Comparison of ENCODE assay signal across 11 cellular contexts in the genomic region with DNA sequence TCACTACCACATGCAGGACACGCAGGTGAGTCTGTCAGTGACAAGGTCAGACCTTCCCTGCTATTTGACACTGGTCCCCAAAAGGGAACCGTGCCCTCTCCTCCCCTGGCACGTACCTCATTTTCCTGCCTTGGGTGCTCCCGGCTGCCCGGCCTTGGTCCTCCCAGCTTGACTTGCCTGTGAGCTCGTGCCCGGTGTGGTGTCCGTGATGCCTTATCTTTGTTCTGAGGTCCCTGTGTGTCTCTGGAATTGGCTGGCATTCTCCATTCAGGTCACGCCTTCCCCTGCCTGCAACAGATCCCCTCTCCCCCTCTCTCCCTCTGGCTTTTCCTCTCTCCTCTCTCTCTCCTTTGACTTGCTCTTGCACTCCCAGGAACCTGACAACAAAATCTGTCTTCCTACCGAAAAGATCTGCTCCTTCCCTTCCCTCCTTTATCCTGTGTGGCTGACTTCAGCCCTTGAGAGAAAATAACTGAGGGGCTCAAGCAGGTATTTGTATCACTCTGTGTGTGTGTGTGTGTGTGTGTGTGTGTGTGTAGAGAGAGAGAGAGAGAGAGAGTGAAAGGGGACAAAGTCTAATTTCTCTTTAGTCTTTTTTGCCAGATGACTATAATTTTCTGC. TPM values are rescaled to one million over a fixed set of nuclear protein-coding genes. Genes with fewer than 3 reads are reported as not detected.
A peak's percentile ranks its signal among the peaks of the same experiment; 100 is the strongest.
DNase-seq lines count a peak whose midpoint lies in the region; TF ChIP-seq lines count a peak whose summit lies in the region.
"Had no signal": no experiment of that assay in that cellular context is flagged by ENCODE, and none has a peak within 500 bp of the region (broad histone marks: within the 10 kb centered on the region; RNA-seq: fewer than 3 reads in every experiment).

A gene with protein sequence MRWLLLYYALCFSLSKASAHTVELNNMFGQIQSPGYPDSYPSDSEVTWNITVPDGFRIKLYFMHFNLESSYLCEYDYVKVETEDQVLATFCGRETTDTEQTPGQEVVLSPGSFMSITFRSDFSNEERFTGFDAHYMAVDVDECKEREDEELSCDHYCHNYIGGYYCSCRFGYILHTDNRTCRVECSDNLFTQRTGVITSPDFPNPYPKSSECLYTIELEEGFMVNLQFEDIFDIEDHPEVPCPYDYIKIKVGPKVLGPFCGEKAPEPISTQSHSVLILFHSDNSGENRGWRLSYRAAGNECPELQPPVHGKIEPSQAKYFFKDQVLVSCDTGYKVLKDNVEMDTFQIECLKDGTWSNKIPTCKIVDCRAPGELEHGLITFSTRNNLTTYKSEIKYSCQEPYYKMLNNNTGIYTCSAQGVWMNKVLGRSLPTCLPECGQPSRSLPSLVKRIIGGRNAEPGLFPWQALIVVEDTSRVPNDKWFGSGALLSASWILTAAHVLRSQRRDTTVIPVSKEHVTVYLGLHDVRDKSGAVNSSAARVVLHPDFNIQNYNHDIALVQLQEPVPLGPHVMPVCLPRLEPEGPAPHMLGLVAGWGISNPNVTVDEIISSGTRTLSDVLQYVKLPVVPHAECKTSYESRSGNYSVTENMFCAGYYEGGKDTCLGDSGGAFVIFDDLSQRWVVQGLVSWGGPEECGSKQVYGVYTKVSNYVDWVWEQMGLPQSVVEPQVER (minus strand): TSS at position 226 of the 621 bp plus-strand sequence. CDS start 105 bp downstream, at position 121.

- H3K36me3 Mint-ChIP-seq in T-helper 2 cell treated with Interferon-gamma antibody and Interleukin-4, amounts not matched to agents 5 μg/mL and 100 μg/mL, for 36 hours (ENCODE audit: low read depth) = no peaks in the 10 kb centered on the region
- H3K36me3 Mint-ChIP-seq: activated naive CD8-positive, alpha-beta T cell had no signal

- H3K27ac Mint-ChIP-seq in T-helper 2 cell treated with Interferon-gamma antibody and Interleukin-4, amounts not matched to agents 5 μg/mL and 100 μg/mL, for 36 hours = no peak within 1 kb of the TSS
- H3K27ac Mint-ChIP-seq: activated naive CD8-positive, alpha-beta T cell had no signal

- DNase-seq in H4 (ENCODE audit: low spot score) (peak; percentile 22), dorsolateral prefrontal cortex (no peak), left kidney (ENCODE audit: low read depth, low spot score) (peak; percentile 84), skeletal muscle cell (ENCODE audit: low read depth) (no peak), NCI-H1105 (lab: John Stamatoyannopoulos, UW) (no peak), Peyer's patch (no peak)
- DNase-seq in T-helper 2 cell treated with Interferon-gamma antibody and Interleukin-4, amounts not matched to agents 5 μg/mL and 100 μg/mL, for 36 hours (ENCODE audit: low spot score) = no peak
- DNase-seq in effector memory CD4-positive, alpha-beta T cell = no peak
- DNase-seq: DMS79 treated with DMSO at 0.1 percent for 48 hours had no signal

- H3K27me3 ChIP-seq in dorsolateral prefrontal cortex (peaks cover 0 to 3% (median 0%) of the 10 kb centered on the region in 45 donors), Peyer's patch (no peaks in the 10 kb centered on the region)
- no peaks in the 10 kb centered on the region for H3K27me3 ChIP-seq in effector memory CD4-positive, alpha-beta T cell (replicated peaks; ENCODE audit: control insufficient read depth, insufficient read depth, low read length, poor library complexity, severe bottlenecking)

- TF ChIP-seq POLR2A in Peyer's patch (IDR thresholded peaks at IDR 0.05) = no peak

- intact Hi-C loops in dorsolateral prefrontal cortex (cut with DNase I) = no loop called here

- TF ChIP-seq CTCF in dorsolateral prefrontal cortex (IDR thresholded peaks at IDR 0.05 in 54 of 56, conservative IDR thresholded peaks at IDR 0.05 in 2 of 56; ENCODE audit: low read depth in 1 of 56, partially characterized antibody in 56 of 56) (no peak), Peyer's patch (IDR thresholded peaks at IDR 0.05) (no peak)

- H3K4me3 Mint-ChIP-seq in T-helper 2 cell treated with Interferon-gamma antibody and Interleukin-4, amounts not matched to agents 5 μg/mL and 100 μg/mL, for 36 hours = no peak within 1 kb of the TSS
- H3K4me3 Mint-ChIP-seq: activated naive CD8-positive, alpha-beta T cell had no signal

- H3K27ac ChIP-seq in dorsolateral prefrontal cortex (peak within 1 kb of the TSS in 31 of 59 donors; percentile 2 to 76 (median 48)), Peyer's patch (peak within 1 kb of the TSS in 2 of 4 donors; percentile 3 to 34)
- no peak within 1 kb of the TSS for H3K27ac ChIP-seq in effector memory CD4-positive, alpha-beta T cell (ENCODE audit: insufficient read depth, low read length, poor library complexity, severe bottlenecking)

- no peaks in the 10 kb centered on the region for H3K4me1 Mint-ChIP-seq in T-helper 2 cell treated with Interferon-gamma antibody and Interleukin-4, amounts not matched to agents 5 μg/mL and 100 μg/mL, for 36 hours (ENCODE audit: low read depth)

- H3K27me3 Mint-ChIP-seq in T-helper 2 cell treated with Interferon-gamma antibody and Interleukin-4, amounts not matched to agents 5 μg/mL and 100 μg/mL, for 36 hours (ENCODE audit: low read depth) = peaks cover 50% of the 10 kb centered on the region

- H3K4me3 ChIP-seq in dorsolateral prefrontal cortex (peak within 1 kb of the TSS in 56 of 59 donors; percentile 3 to 62 (median 39)), skeletal muscle cell (ENCODE audit: low read depth, low read length) (peak within 1 kb of the TSS; percentile 10), Peyer's patch (peak within 1 kb of the TSS in 2 of 4 donors; percentile 19 to 31)
- no peak within 1 kb of the TSS for H3K4me3 ChIP-seq in effector memory CD4-positive, alpha-beta T cell (ENCODE audit: insufficient read depth, low read depth, low read length, poor library complexity, severe bottlenecking)

- H3K9me3 ChIP-seq in Peyer's patch = no peaks in the 10 kb centered on the region
- no peaks in the 10 kb centered on the region for H3K9me3 ChIP-seq in effector memory CD4-positive, alpha-beta T cell (ENCODE audit: control insufficient read depth, low read length)

- no peaks in the 10 kb centered on the region for H3K4me1 ChIP-seq in Peyer's patch
- H3K4me1 ChIP-seq in effector memory CD4-positive, alpha-beta T cell (ENCODE audit: control insufficient read depth, insufficient read depth, low read length, poor library complexity, severe bottlenecking) = no peaks in the 10 kb centered on the region

- no peaks in the 10 kb centered on the region for H3K36me3 ChIP-seq in Peyer's patch
- H3K36me3 ChIP-seq in effector memory CD4-positive, alpha-beta T cell (ENCODE audit: control insufficient read depth, insufficient read depth, low read length) = no peaks in the 10 kb centered on the region

- no peaks in the 10 kb centered on the region for H3K9me3 Mint-ChIP-seq in T-helper 2 cell treated with Interferon-gamma antibody and Interleukin-4, amounts not matched to agents 5 μg/mL and 100 μg/mL, for 36 hours

RNA-seq across cellular contexts. Expression of the gene that starts here (rescaled TPM):
- total RNA-seq in H4 (2014; rRNA removed; shearing (Covaris generic)) = 6.0 and 10.2 TPM in 2 replicates
- total RNA-seq in dorsolateral prefrontal cortex (10 to 100 TPM in 53 of 120 experiments, 1 to 10 TPM in 67; 3.2 to 33.8 (median 9.7) TPM), Peyer's patch (1 to 10 TPM in 2 of 4 donors, under 1 TPM in 2; 0.70 to 4.2 (median 1.4) TPM)
- total RNA-seq: mononuclear cell had no signal

Comparison
In these comparisons a context has a peak if more than half of its experiments do, and no peak if none do; other contexts are left out.
1. DNase-seq: peak in H4 (single experiment) and left kidney (single experiment); none in dorsolateral prefrontal cortex (0 of 10), skeletal muscle cell (single experiment), NCI-H1105 (single experiment), Peyer's patch (0 of 3), T-helper 2 cell treated with Interferon-gamma antibody and Interleukin-4, amounts not matched to agents 5 μg/mL and 100 μg/mL, for 36 hours (single experiment) and effector memory CD4-positive, alpha-beta T cell (0 of 3).